In the genomic region with DNA sequence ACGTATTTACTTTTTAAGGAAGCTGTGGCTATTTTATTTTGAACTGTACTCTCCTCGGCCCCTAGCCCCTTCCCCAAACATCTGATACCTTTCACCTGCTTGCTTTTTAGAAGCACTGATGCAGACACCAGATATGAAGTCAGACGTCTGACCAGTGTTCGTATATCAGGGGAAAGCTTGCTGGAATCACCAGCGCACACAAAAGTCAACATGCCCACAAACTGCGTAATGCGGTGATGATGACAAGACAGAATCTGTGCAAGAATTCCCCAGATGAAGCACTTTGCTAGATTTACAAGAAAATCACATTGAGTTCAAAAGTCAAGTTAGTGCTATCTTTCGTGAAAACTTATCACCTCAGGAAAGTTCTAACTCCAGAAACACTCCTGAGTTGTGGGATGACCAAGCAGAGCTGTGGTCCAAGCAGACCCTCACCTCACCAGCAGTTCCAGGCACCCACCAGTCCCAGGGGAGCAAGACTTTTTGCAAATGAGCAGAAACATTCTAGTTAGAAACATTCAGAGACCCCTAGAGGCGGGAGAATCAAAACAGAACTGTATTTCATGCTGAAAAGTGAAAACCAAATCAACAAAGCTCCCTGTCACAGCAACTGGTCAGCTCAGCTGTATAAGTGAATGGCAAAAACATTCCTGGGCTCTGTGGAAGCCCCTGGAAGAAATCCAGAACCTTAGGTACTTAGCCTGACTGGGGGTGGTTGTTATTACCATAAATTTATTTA, we compare ENCODE assay signal across 21 cellular contexts. TPM values are rescaled to one million over a fixed set of nuclear protein-coding genes. Genes with fewer than 3 reads are reported as not detected.
A peak's percentile ranks its signal among the peaks of the same experiment; 100 is the strongest.
DNase-seq lines count a peak whose midpoint lies in the region; ATAC-seq and TF ChIP-seq lines count a peak whose summit lies in the region.
"Had no signal": no experiment of that assay in that cellular context is flagged by ENCODE, and none has a peak within 500 bp of the region (broad histone marks: within the 10 kb centered on the region; RNA-seq: fewer than 3 reads in every experiment).

No MANE protein-coding gene starts in this region.

- H2AFZ ChIP-seq in osteoblast (ENCODE audit: low read length), result no peak overlapping the region

- H3K4me1 ChIP-seq in DOHH2 (ENCODE audit: control insufficient read depth, low read length), result peaks cover 27% of the 10 kb centered on the region
- H3K4me1 ChIP-seq in Panc1 (ENCODE audit: control insufficient read depth, insufficient read depth, low read length), result no peaks in the 10 kb centered on the region; the same call in 1 of the 2 replicates
- H3K4me1 ChIP-seq in osteoblast (ENCODE audit: insufficient read depth, low read length), result peaks cover 28% of the 10 kb centered on the region
- H3K4me1 ChIP-seq: Caco-2 had no signal

- H3K36me3 ChIP-seq in DOHH2 (ENCODE audit: control insufficient read depth, low read length) (no peaks in the 10 kb centered on the region), Panc1 (ENCODE audit: control insufficient read depth, insufficient read depth, low read length) (no peaks in the 10 kb centered on the region), osteoblast (ENCODE audit: insufficient read depth, low read length) (no peaks in the 10 kb centered on the region)
- H3K36me3 ChIP-seq: vagina had no signal

- POLR2A ChIA-PET in Panc1 (lab: Charles Lee), result no interaction called here
- POLR2A ChIA-PET in WTC11 (lab: Charles Lee), result no interaction called here

- DNase-seq in Panc1 (ENCODE audit: low read depth, low spot score) (no peak), endothelial cell (ENCODE audit: low spot score) (no peak), osteoblast (ENCODE audit: insufficient read length, low spot score, missing footprints) (peak; percentile 62), SHP77 (lab: John Stamatoyannopoulos, UW) (no peak), mesenteric fat pad (ENCODE audit: low spot score) (no peak), WTC11 (ENCODE audit: low spot score) (no peak)
- DNase-seq in stimulated activated CD4-positive, alpha-beta T cell treated with anti-CD3 and anti-CD28 coated beads, Interleukin-1b, Interleukin-23, amount 100 ng/mL, for 48 hours, result no peak
- DNase-seq: activated CD4-positive, alpha-beta memory T cell treated with anti-CD3 and anti-CD28 coated beads, Interleukin-2, amount 10 ng/mL, durations not matched to agents 7 days and 5 days; activated T-cell treated with anti-CD3 and anti-CD28 coated beads, Interleukin-2, amount 50 U/mL, for 4 hours; Caco-2; dorsolateral prefrontal cortex; left cardiac atrium; mucosa of descending colon; MV-4-11; NCI-H526 treated with DMSO at 0.1 percent for 48 hours; stimulated activated CD4-positive, alpha-beta T cell treated with anti-CD3 and anti-CD28 coated beads, Interleukin-2, amount 100 ng/mL, for 48 hours; T-cell had no signal

- H3K4me3 ChIP-seq in DOHH2 (ENCODE audit: low read length) (no peak overlapping the region), Panc1 (ENCODE audit: low read depth in 2 of 2, low read length in 2 of 2) (no peak overlapping the region), osteoblast (ENCODE audit: insufficient read depth, low read length) (no peak overlapping the region)
- H3K4me3 ChIP-seq: dorsolateral prefrontal cortex, mucosa of descending colon, vagina had no signal

- TF ChIP-seq CTCF in DOHH2 (IDR thresholded peaks at IDR 0.05; ENCODE audit: low read depth, low read length, poor library complexity, severe bottlenecking) (peak; percentile 31), Panc1 (IDR thresholded peaks at IDR 0.05) (no peak), endothelial cell (IDR thresholded peaks at IDR 0.05; ENCODE audit: unreplicated experiment) (no peak), osteoblast (IDR thresholded peaks at IDR 0.05; ENCODE audit: extremely low read depth, low read depth, low read length) (no peak), WTC11 (IDR thresholded peaks at IDR 0.05) (no peak)

- H3K4me2 ChIP-seq in DOHH2 (ENCODE audit: low read length) (0 out of 2 replicates have a peak overlapping the region, but pooled peaks have one; percentile 54), osteoblast (ENCODE audit: insufficient read depth, low read length) (no peak overlapping the region)

- H3K27ac ChIP-seq in DOHH2 (ENCODE audit: low read depth, low read length) (no peak overlapping the region), Panc1 (ENCODE audit: low read length) (peak overlapping the region; percentile 31; the same call in 1 of the 2 replicates), osteoblast (ENCODE audit: low read depth, low read length) (no peak overlapping the region)
- H3K27ac ChIP-seq: dorsolateral prefrontal cortex, vagina had no signal

- peaks cover 20% of the 10 kb centered on the region for H3K36me3 Mint-ChIP-seq in endothelial cell (ENCODE audit: low read depth, unreplicated experiment)
- no peaks in the 10 kb centered on the region for H3K36me3 Mint-ChIP-seq in WTC11
- H3K36me3 Mint-ChIP-seq: activated naive CD4-positive, alpha-beta T cell treated with anti-CD3 and anti-CD28 coated beads, Interleukin-2, amount 50 U/mL, for 24 hours; T-cell had no signal

- no peaks in the 10 kb centered on the region for H3K9me2 ChIP-seq in DOHH2 (replicated peaks; ENCODE audit: control insufficient read depth, low read length)

- H3K4me3 Mint-ChIP-seq in endothelial cell (ENCODE audit: unreplicated experiment), result no peak overlapping the region
- H3K4me3 Mint-ChIP-seq in WTC11, result no peak overlapping the region
- H3K4me3 Mint-ChIP-seq: activated CD4-positive, alpha-beta memory T cell treated with anti-CD3 and anti-CD28 coated beads, Interleukin-2, amount 10 ng/mL, durations not matched to agents 7 days and 5 days; activated naive CD4-positive, alpha-beta T cell treated with anti-CD3 and anti-CD28 coated beads, Interleukin-2, amount 50 U/mL, for 24 hours; activated T-cell treated with anti-CD3 and anti-CD28 coated beads, Interleukin-2, amount 50 U/mL, for 4 hours; T-cell had no signal

- H3K9me3 ChIP-seq in DOHH2 (ENCODE audit: control insufficient read depth, insufficient read depth, low read length) (no peaks in the 10 kb centered on the region), Panc1 (ENCODE audit: control insufficient read depth, insufficient read depth, low read depth, low read length) (no peaks in the 10 kb centered on the region), osteoblast (ENCODE audit: low read depth, low read length) (no peaks in the 10 kb centered on the region)
- H3K9me3 ChIP-seq: Caco-2, mucosa of descending colon, vagina had no signal

- H3K79me2 ChIP-seq in DOHH2 (ENCODE audit: control insufficient read depth, low read length) (no peaks in the 10 kb centered on the region), osteoblast (ENCODE audit: insufficient read depth, low read length) (peaks cover 3% of the 10 kb centered on the region)

- in situ Hi-C loops in Panc1 (cut with HindIII; ENCODE audit: low pct_unique_long_range_greater_than_20kb, low sequenced_read_pairs), result no loop called here

- H3K27me3 ChIP-seq in DOHH2 (ENCODE audit: control insufficient read depth, low read length) (no peaks in the 10 kb centered on the region), Panc1 (ENCODE audit: control insufficient read depth, insufficient read depth, low read length) (no peaks in the 10 kb centered on the region), osteoblast (ENCODE audit: insufficient read depth, low read length) (no peaks in the 10 kb centered on the region)
- H3K27me3 ChIP-seq: dorsolateral prefrontal cortex, vagina had no signal

- H3K27me3 Mint-ChIP-seq in endothelial cell (ENCODE audit: unreplicated experiment) (peaks cover 12% of the 10 kb centered on the region), WTC11 (ENCODE audit: low read depth) (no peaks in the 10 kb centered on the region)
- H3K27me3 Mint-ChIP-seq: activated CD4-positive, alpha-beta memory T cell treated with anti-CD3 and anti-CD28 coated beads, Interleukin-2, amount 10 ng/mL, durations not matched to agents 7 days and 5 days had no signal

- ATAC-seq in Panc1, result no peak
- ATAC-seq in WTC11, result no peak
- ATAC-seq: activated T-cell treated with anti-CD3 and anti-CD28 coated beads, Interleukin-2, amount 50 U/mL, for 4 hours; mucosa of descending colon; sciatic nerve; T-cell had no signal

- intact Hi-C loops in Panc1 (cut with micrococcal nuclease; ENCODE audit: unreplicated experiment), result no loop called here

- CTCF ChIA-PET in Panc1 (lab: Charles Lee) (no interaction called here), WTC11 (lab: Charles Lee) (no interaction called here)

- H4K20me1 ChIP-seq in DOHH2 (ENCODE audit: control insufficient read depth, insufficient read depth, low read depth, low read length) (no peaks in the 10 kb centered on the region), osteoblast (ENCODE audit: insufficient read depth, low read length) (no peaks in the 10 kb centered on the region)

- H3K4me1 Mint-ChIP-seq in endothelial cell (ENCODE audit: unreplicated experiment) (peaks cover 27% of the 10 kb centered on the region), WTC11 (peaks cover 5% of the 10 kb centered on the region)
- H3K4me1 Mint-ChIP-seq: activated naive CD4-positive, alpha-beta T cell treated with anti-CD3 and anti-CD28 coated beads, Interleukin-2, amount 50 U/mL, for 24 hours; T-cell had no signal

- H3K27ac Mint-ChIP-seq in endothelial cell (ENCODE audit: unreplicated experiment) (peak overlapping the region; percentile 42), WTC11 (no peak overlapping the region)
- H3K27ac Mint-ChIP-seq: activated CD4-positive, alpha-beta memory T cell treated with anti-CD3 and anti-CD28 coated beads, Interleukin-2, amount 10 ng/mL, durations not matched to agents 7 days and 5 days; activated naive CD4-positive, alpha-beta T cell treated with anti-CD3 and anti-CD28 coated beads, Interleukin-2, amount 50 U/mL, for 24 hours; T-cell had no signal

- peaks cover 3% of the 10 kb centered on the region; the same call in 1 of the 2 replicates for H3F3A ChIP-seq in DOHH2 (ENCODE audit: control insufficient read depth, insufficient read depth)

- BruUV-seq in Panc1 (replicated peaks; lab: Mats Ljungman, UMichigan), result no TSS peak

- no peaks in the 10 kb centered on the region for H3K9me3 Mint-ChIP-seq in endothelial cell (ENCODE audit: unreplicated experiment)
- no peaks in the 10 kb centered on the region for H3K9me3 Mint-ChIP-seq in WTC11
- H3K9me3 Mint-ChIP-seq: activated CD4-positive, alpha-beta memory T cell treated with anti-CD3 and anti-CD28 coated beads, Interleukin-2, amount 10 ng/mL, durations not matched to agents 7 days and 5 days; activated naive CD4-positive, alpha-beta T cell treated with anti-CD3 and anti-CD28 coated beads, Interleukin-2, amount 50 U/mL, for 24 hours; activated T-cell treated with anti-CD3 and anti-CD28 coated beads, Interleukin-2, amount 50 U/mL, for 4 hours; T-cell had no signal

RNA-seq across cellular contexts. Expression of gene INO80C, which starts 55.7 kb away (rescaled TPM):
- total RNA-seq in Panc1 (2021; ENCODE audit: unreplicated experiment), result 25.8 TPM
- 24.1 TPM for polyA plus RNA-seq in Panc1 (2012; ENCODE audit: insufficient read length)
- total RNA-seq in endothelial cell (ENCODE audit: unreplicated experiment), result 29.7 TPM
- 9.0 and 14.4 TPM in 2 replicates for total RNA-seq in osteoblast
- total RNA-seq in mesenteric fat pad, result 18.6 TPM
- 42.3 to 49.4 TPM (median 45.6 TPM) in 3 replicates for total RNA-seq in WTC11 (2021)
